ENCODE assay signal across 9 cellular contexts in the genomic region with DNA sequence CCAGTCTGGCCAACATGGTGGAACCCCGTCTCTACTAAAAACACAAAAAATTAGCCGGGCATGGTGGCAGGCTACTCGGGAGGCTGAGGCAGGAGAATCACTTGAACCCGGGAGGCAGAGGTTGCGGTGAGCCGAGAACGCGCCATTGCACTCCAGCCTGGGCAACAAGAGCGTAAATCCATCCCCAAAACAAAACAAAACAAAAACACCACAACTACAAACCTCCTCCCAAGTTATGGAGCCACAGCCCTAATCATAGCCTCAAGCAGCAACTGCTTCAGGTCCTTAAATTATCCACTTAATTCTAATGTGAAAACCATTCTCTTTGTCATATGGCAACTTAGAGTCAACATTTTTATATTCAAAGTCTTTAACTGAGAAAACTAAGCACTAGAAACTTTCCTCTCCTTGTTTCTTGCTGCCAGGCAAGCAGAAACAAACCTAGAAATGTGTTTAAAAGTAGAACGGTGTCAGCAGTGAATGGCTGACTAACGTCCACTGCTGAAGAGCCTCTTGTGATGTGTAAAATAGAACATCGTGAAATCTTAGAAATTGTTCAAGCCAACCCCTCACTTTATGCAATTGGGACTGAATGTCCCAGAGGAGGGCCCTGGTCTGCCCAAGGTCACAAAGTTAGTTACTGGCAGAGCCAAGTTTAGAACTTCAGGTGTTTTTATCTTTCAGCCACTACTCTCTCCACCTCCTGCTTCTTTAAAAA. TPM values are rescaled to one million over a fixed set of nuclear protein-coding genes. Genes with fewer than 3 reads are reported as not detected.
DNase-seq lines count a peak whose midpoint lies in the region; ATAC-seq, FAIRE-seq and TF ChIP-seq lines count a peak whose summit lies in the region.
"Had no signal": no experiment of that assay in that cellular context is flagged by ENCODE, and none has a peak within 500 bp of the region (broad histone marks: within the 10 kb centered on the region; RNA-seq: fewer than 3 reads in every experiment).

No MANE protein-coding gene starts in this region.

- H3K36me3 Mint-ChIP-seq in T-cell, result peaks cover 21% of the 10 kb centered on the region

- H3K27me3 ChIP-seq in gastroesophageal sphincter (no peaks in the 10 kb centered on the region), prostate gland (replicated peaks; ENCODE audit: insufficient read depth) (no peaks in the 10 kb centered on the region), GM23248 (replicated peaks; ENCODE audit: insufficient read depth) (no peaks in the 10 kb centered on the region)

- POLR2A ChIA-PET in T-cell (lab: Charles Lee), result interaction anchor here in 1 of 2 donors (0.7 kb wide), 1 partner anchor 362 kb away, joined by 3 read pairs; no protein-coding TSS in a partner anchor

- TF ChIP-seq CTCF in gastroesophageal sphincter (IDR thresholded peaks at IDR 0.05) (no peak), prostate gland (IDR thresholded peaks at IDR 0.05) (no peak)

- peaks cover 90 to 94% (median 91%) of the 10 kb centered on the region in 3 donors for H3K4me1 Mint-ChIP-seq in T-cell

- no peak for TF ChIP-seq POLR2A in H54 (IDR thresholded peaks at IDR 0.05; ENCODE audit: low read depth, low read length)
- TF ChIP-seq POLR2A in gastroesophageal sphincter (IDR thresholded peaks at IDR 0.05), result no peak
- no peak for TF ChIP-seq POLR2A in prostate gland (IDR thresholded peaks at IDR 0.05)

- H3K4me2 ChIP-seq in GM23248 (ENCODE audit: unreplicated experiment), result no peak overlapping the region

- CTCF ChIA-PET in T-cell (lab: Charles Lee), result no interaction called here

- TF ChIP-seq EP300 in gastroesophageal sphincter (IDR thresholded peaks at IDR 0.05), result no peak

- H3K27ac ChIP-seq in gastroesophageal sphincter, result peak overlapping the region; percentile 85 to 95 (median 94)
- H3K27ac ChIP-seq in prostate gland, result peak overlapping the region; percentile 0 to 29
- H3K27ac ChIP-seq in GM23248, result no peak overlapping the region

- WGBS in gastroesophageal sphincter (ENCODE audit: low coverage in 1 of 2), 2 donors, result 38 to 70% methylated on average over 5 to 12 of the region's 12 CpGs
- WGBS in prostate gland, result 77% methylated on average over 12 of the region's 12 CpGs
- 90% methylated on average over 12 of the region's 12 CpGs for WGBS in GM23248 (ENCODE audit: low coverage in 1 of 2, low lambda C conversion rate in 2 of 2, missing lambda C conversion rate in 2 of 2), 2 experiments

- in situ Hi-C loops in GM23248 (cut with MboI) (no loop called here), ACHN (cut with HindIII; ENCODE audit: low pct_ligation_motif_present, low pct_unique_long_range_greater_than_20kb, low sequenced_read_pairs) (no loop called here)

- H3K9me2 ChIP-seq in GM23248 (ENCODE audit: insufficient read depth), result no peaks in the 10 kb centered on the region

- H3K4me1 ChIP-seq in gastroesophageal sphincter (peaks cover 9 to 98% (median 38%) of the 10 kb centered on the region in 3 donors), prostate gland (replicated peaks) (peaks cover 4% of the 10 kb centered on the region), GM23248 (ENCODE audit: insufficient read depth) (peaks cover 43% of the 10 kb centered on the region)

- H3K9me3 Mint-ChIP-seq in T-cell, result no peaks in the 10 kb centered on the region

- no peaks in the 10 kb centered on the region for H3K27me3 Mint-ChIP-seq in T-cell

- H4K20me1 ChIP-seq in GM23248 (ENCODE audit: insufficient read depth), result peaks cover 17% of the 10 kb centered on the region; the same call in 1 of the 2 replicates

- peaks cover 22% of the 10 kb centered on the region for H3F3A ChIP-seq in GM23248 (ENCODE audit: insufficient read depth)

- H3K36me3 ChIP-seq in gastroesophageal sphincter (no peaks in the 10 kb centered on the region), prostate gland (no peaks in the 10 kb centered on the region), GM23248 (ENCODE audit: low read depth) (no peaks in the 10 kb centered on the region)

- DNase-seq in H54 (ENCODE audit: insufficient read length, low spot score), result no peak
- no peak for DNase-seq in T-cell
- DNase-seq in prostate gland (ENCODE audit: low spot score), result no peak
- no peak for DNase-seq in HTR-8/SVneo (ENCODE audit: insufficient read length, low spot score)
- no peak for DNase-seq in GM23248
- DNase-seq in NCI-H2227 (lab: John Stamatoyannopoulos, UW; ENCODE audit: unreplicated experiment), result no peak
- no peak for DNase-seq in ACHN
- DNase-seq: NCI-H748 treated with DMSO at 0.1 percent for 48 hours had no signal

- H3K4me3 Mint-ChIP-seq in T-cell, result peak overlapping the region; percentile 21 to 59 (median 52)

- peak overlapping the region in 1 of 2 donors; percentile 22 for H3K4me3 ChIP-seq in gastroesophageal sphincter
- no peak overlapping the region for H3K4me3 ChIP-seq in prostate gland
- H3K4me3 ChIP-seq in GM23248, result no peak overlapping the region

- intact Hi-C loops in prostate gland (cut with DNase I), result no loop called here

- peak overlapping the region; percentile 68 to 81 for H3K27ac Mint-ChIP-seq in T-cell

- ATAC-seq in T-cell (replicated peaks in 1 of 4) (no peak), gastroesophageal sphincter (peak; percentile 52)

- H3K79me2 ChIP-seq in GM23248 (ENCODE audit: insufficient read depth), result peaks cover 96% of the 10 kb centered on the region

- H2AFZ ChIP-seq in GM23248, result no peak overlapping the region

- H3K9ac ChIP-seq in GM23248, result no peak overlapping the region

- peak; percentile 55 for FAIRE-seq in H54 (lab: Jason Lieb, UNC)
- no peak for FAIRE-seq in HTR-8/SVneo (lab: Jason Lieb, UNC)

- H3K9me3 ChIP-seq in gastroesophageal sphincter, result no peaks in the 10 kb centered on the region
- no peaks in the 10 kb centered on the region for H3K9me3 ChIP-seq in prostate gland
- no peaks in the 10 kb centered on the region for H3K9me3 ChIP-seq in GM23248 (ENCODE audit: low read depth)

RNA-seq across cellular contexts. Expression of a gene that starts 5.7 kb away (rescaled TPM):
- total RNA-seq in T-cell (10 to 100 TPM; 32.5 to 68.1 (median 52.5) TPM), gastroesophageal sphincter (100 to 1,000 TPM; 130 to 180 (median 142) TPM), prostate gland (10 to 100 TPM; 57.7 to 82.1 TPM)
- total RNA-seq in GM23248 (2014; rRNA removed; shearing (Covaris generic)), result 30.2 and 43.8 TPM in 2 replicates
- 20.7 and 20.8 TPM in 2 replicates for polyA plus RNA-seq in GM23248 (2016; fragmentation: Nextera tagmentation; extraction: Ambion mirVana)

RNA-seq across cellular contexts. Expression of a gene that starts 53.0 kb away (rescaled TPM):
- under 1 TPM in 1 of 5 donors, not detected in 4; 0.03 TPM for total RNA-seq in T-cell
- total RNA-seq in gastroesophageal sphincter, result 10 to 100 TPM in 2 of 4 donors, 1 to 10 TPM in 2; 4.6 to 11.5 (median 10.1) TPM
- 10 to 100 TPM in 1 of 2 donors, 1 to 10 TPM in 1; 1.6 to 11.9 TPM for total RNA-seq in prostate gland
- total RNA-seq in GM23248 (2014; rRNA removed; shearing (Covaris generic)), result under 0.01 TPM in 1 of 2 replicates, not detected in the other
- polyA plus RNA-seq in GM23248 (2016; fragmentation: Nextera tagmentation; extraction: Ambion mirVana), result 0.20 TPM in 1 of 2 replicates, not detected in the other
